In the genomic region with DNA sequence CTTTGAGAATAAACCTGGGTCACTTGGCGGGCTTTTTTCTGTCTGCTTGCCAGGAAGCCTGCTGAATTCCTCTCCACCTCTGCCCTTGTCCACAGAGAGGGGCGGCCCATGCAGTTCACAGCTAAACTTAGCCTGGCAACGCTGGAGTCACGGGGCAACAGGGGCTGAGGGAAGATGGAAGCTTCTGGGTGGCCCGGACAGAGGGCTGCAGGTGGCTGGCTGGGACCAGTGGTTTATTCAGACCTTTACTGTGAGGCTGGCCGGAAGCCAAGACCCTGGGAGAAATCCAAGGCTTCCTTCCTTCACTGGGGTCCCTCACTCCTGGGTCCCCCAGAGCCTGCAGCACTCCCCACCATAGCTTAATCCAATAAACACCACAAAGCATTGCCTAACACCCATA, we compare ENCODE assay signal across 14 cellular contexts. TPM values are rescaled to one million over a fixed set of nuclear protein-coding genes. Genes with fewer than 3 reads are reported as not detected.
DNase-seq lines count a peak whose midpoint lies in the region; TF ChIP-seq lines count a peak whose summit lies in the region.
"Had no signal": no experiment of that assay in that cellular context is flagged by ENCODE, and none has a peak within 500 bp of the region (broad histone marks: within the 10 kb centered on the region; RNA-seq: fewer than 3 reads in every experiment).

No MANE protein-coding gene starts in this region.

- peaks cover 45% of the 10 kb centered on the region; the same call in 1 of the 2 replicates for H4K20me1 ChIP-seq in DOHH2 (ENCODE audit: control insufficient read depth, insufficient read depth, low read depth, low read length)

- H3K36me3 ChIP-seq in ACC112 (ENCODE audit: insufficient read depth, low read length) = peaks cover 14% of the 10 kb centered on the region; the same call in 1 of the 2 replicates
- peaks cover 7% of the 10 kb centered on the region for H3K36me3 ChIP-seq in DOHH2 (ENCODE audit: control insufficient read depth, low read length)
- H3K36me3 ChIP-seq in muscle layer of duodenum (ENCODE audit: control insufficient read depth in 1 of 2, insufficient read depth in 2 of 2, low read length in 2 of 2) = no peaks in the 10 kb centered on the region
- H3K36me3 ChIP-seq: BE2C had no signal

- H3K79me2 ChIP-seq in ACC112 (ENCODE audit: control insufficient read depth, insufficient read depth, low read length, unreplicated experiment) = peaks cover 100% of the 10 kb centered on the region
- H3K79me2 ChIP-seq in DOHH2 (ENCODE audit: control insufficient read depth, low read length) = peaks cover 100% of the 10 kb centered on the region

- TF ChIP-seq CTCF in DOHH2 (IDR thresholded peaks at IDR 0.05; ENCODE audit: low read depth, low read length, poor library complexity, severe bottlenecking) = no peak

- no peak overlapping the region for H2AFZ ChIP-seq in ACC112 (ENCODE audit: low read length, unreplicated experiment)

- H3K4me2 ChIP-seq in DOHH2 (ENCODE audit: low read length) = peak overlapping the region; percentile 47; the same call in 1 of the 2 replicates

- H3F3A ChIP-seq in DOHH2 (ENCODE audit: control insufficient read depth, insufficient read depth) = no peaks in the 10 kb centered on the region

- H3K4me1 ChIP-seq in ACC112 (ENCODE audit: control insufficient read depth, insufficient read depth, low read length, unreplicated experiment) = peaks cover 90% of the 10 kb centered on the region
- peaks cover 68% of the 10 kb centered on the region for H3K4me1 ChIP-seq in DOHH2 (ENCODE audit: control insufficient read depth, low read length)
- H3K4me1 ChIP-seq in muscle layer of duodenum (ENCODE audit: control insufficient read depth in 1 of 2, insufficient read depth in 2 of 2, low read length in 2 of 2) = peaks cover 60 to 88% of the 10 kb centered on the region in 2 donors
- H3K4me1 ChIP-seq: BE2C had no signal

- H3K9me3 ChIP-seq in DOHH2 (ENCODE audit: control insufficient read depth, insufficient read depth, low read length) (no peaks in the 10 kb centered on the region), muscle layer of duodenum (ENCODE audit: control insufficient read depth in 1 of 2, low read length in 2 of 2) (no peaks in the 10 kb centered on the region)
- H3K9me3 ChIP-seq: BE2C, mucosa of descending colon had no signal

- no peaks in the 10 kb centered on the region for H3K9me2 ChIP-seq in DOHH2 (replicated peaks; ENCODE audit: control insufficient read depth, low read length)

- H3K27me3 ChIP-seq in ACC112 (ENCODE audit: insufficient read depth, low read length) = no peaks in the 10 kb centered on the region
- H3K27me3 ChIP-seq in DOHH2 (ENCODE audit: control insufficient read depth, low read length) = no peaks in the 10 kb centered on the region
- H3K27me3 ChIP-seq in muscle layer of duodenum (ENCODE audit: low read depth, low read length) = no peaks in the 10 kb centered on the region
- H3K27me3 ChIP-seq: BE2C had no signal

- no peak overlapping the region for H3K4me3 ChIP-seq in ACC112 (ENCODE audit: low read depth, low read length)
- no peak overlapping the region for H3K4me3 ChIP-seq in DOHH2 (ENCODE audit: low read length)
- H3K4me3 ChIP-seq in muscle layer of duodenum (ENCODE audit: low read depth in 1 of 2, low read length in 2 of 2) = no peak overlapping the region
- H3K4me3 ChIP-seq: mucosa of descending colon had no signal

- H3K27ac ChIP-seq in ACC112 (ENCODE audit: low read depth, low read length) (peak overlapping the region; percentile 80), DOHH2 (ENCODE audit: low read depth, low read length) (no peak overlapping the region), epithelial cell of prostate (peak overlapping the region; percentile 100), muscle layer of duodenum (ENCODE audit: low read length) (peak overlapping the region; percentile 40)

- DNase-seq in epithelial cell of prostate (ENCODE audit: low read depth, low spot score) (no peak), inferior parietal cortex (ENCODE audit: extremely low spot score) (no peak), cerebellum (ENCODE audit: low spot score) (no peak), SW 1271 (lab: John Stamatoyannopoulos, UW) (no peak), NCI-H2227 treated with DMSO at 0.1 percent for 48 hours (lab: John Stamatoyannopoulos, UW) (no peak)
- DNase-seq: BE2C; OCI-M1; stimulated activated CD4-positive, alpha-beta T cell treated with anti-CD3 and anti-CD28 coated beads, Interleukin-4, amount 100 ng/mL, for 4 hours; stimulated activated naive CD8-positive, alpha-beta T cell treated with anti-CD3 and anti-CD28 coated beads, Interleukin-15, Interleukin-2, amounts not matched to agents 100 U/mL and 50 U/mL, for 24 hours had no signal

RNA-seq across cellular contexts. Expression of gene ITPRIP, which starts 17.0 kb away (rescaled TPM):
- total RNA-seq in cerebellum = 4.3 TPM

RNA-seq across cellular contexts. Expression of gene CFAP58, which starts 32.4 kb away (rescaled TPM):
- total RNA-seq in cerebellum = 0.45 TPM
- total RNA-seq: T-cell had no signal

RNA-seq across cellular contexts. Expression of gene GSTO2, which starts 52.2 kb away (rescaled TPM):
- total RNA-seq in cerebellum = 2.2 TPM
